8 cellular contexts compared by ENCODE assay signal in genomic region chr7:148982596-148983219, GRCh38. TPM values are rescaled to one million over a fixed set of nuclear protein-coding genes. Genes with fewer than 3 reads are reported as not detected.
A peak's percentile ranks its signal among the peaks of the same experiment; 100 is the strongest.
DNase-seq lines count a peak whose midpoint lies in the region; ATAC-seq lines count a peak whose summit lies in the region.

No MANE protein-coding gene starts in this region.

- peak; percentile 40 for DNase-seq in SIG-M5 treated with dmso at 0.1 percent for 504 hours (lab: John Stamatoyannopoulos, UW; ENCODE audit: unreplicated experiment)
- DNase-seq in SIG-M5 (lab: John Stamatoyannopoulos, UW), result no peak
- DNase-seq in NCI-H2227 treated with DMSO at 0.1 percent for 48 hours (lab: John Stamatoyannopoulos, UW), result peak; percentile 47
- peak in 11 of 61 donors; percentile 11 to 56 (median 34) for DNase-seq in caudate nucleus (lab: John Stamatoyannopoulos, UW)
- no peak for DNase-seq in stimulated activated CD4-positive, alpha-beta T cell treated with anti-CD3 and anti-CD28 coated beads, Interleukin-4, amount 100 ng/mL, for 24 hours

- no peaks in the 10 kb centered on the region for H3K27me3 ChIP-seq in mononuclear cell (ENCODE audit: insufficient read depth, low read length)

- peaks cover 34% of the 10 kb centered on the region for H3K4me1 ChIP-seq in mononuclear cell (ENCODE audit: insufficient read depth, low read length)

- H3K27ac ChIP-seq in caudate nucleus (ENCODE audit: low read depth, low read length), result peak overlapping the region; percentile 55

- H3K4me3 ChIP-seq in mononuclear cell (ENCODE audit: low read length), result peak overlapping the region; percentile 45

- ATAC-seq in HG02642 (IDR thresholded peaks at IDR 0.05; ENCODE audit: poor library complexity, unreplicated experiment), result no peak
- ATAC-seq in HG02973 (IDR thresholded peaks at IDR 0.05; ENCODE audit: unreplicated experiment), result no peak

- no peaks in the 10 kb centered on the region for H3K9me3 ChIP-seq in mononuclear cell (ENCODE audit: low read depth, low read length)

RNA-seq across cellular contexts. Expression of gene PDIA4, which starts 45.6 kb away (rescaled TPM):
- 34.9 TPM for total RNA-seq in mononuclear cell

Comparison
In these comparisons a context has a peak if more than half of its experiments do, and no peak if none do; other contexts are left out.
1. DNase-seq: peak in SIG-M5 treated with dmso at 0.1 percent for 504 hours (single experiment) and NCI-H2227 treated with DMSO at 0.1 percent for 48 hours (single experiment); none in SIG-M5 (single experiment) and stimulated activated CD4-positive, alpha-beta T cell treated with anti-CD3 and anti-CD28 coated beads, Interleukin-4, amount 100 ng/mL, for 24 hours (single experiment).